10 cellular contexts compared by ENCODE assay signal in the genomic region with DNA sequence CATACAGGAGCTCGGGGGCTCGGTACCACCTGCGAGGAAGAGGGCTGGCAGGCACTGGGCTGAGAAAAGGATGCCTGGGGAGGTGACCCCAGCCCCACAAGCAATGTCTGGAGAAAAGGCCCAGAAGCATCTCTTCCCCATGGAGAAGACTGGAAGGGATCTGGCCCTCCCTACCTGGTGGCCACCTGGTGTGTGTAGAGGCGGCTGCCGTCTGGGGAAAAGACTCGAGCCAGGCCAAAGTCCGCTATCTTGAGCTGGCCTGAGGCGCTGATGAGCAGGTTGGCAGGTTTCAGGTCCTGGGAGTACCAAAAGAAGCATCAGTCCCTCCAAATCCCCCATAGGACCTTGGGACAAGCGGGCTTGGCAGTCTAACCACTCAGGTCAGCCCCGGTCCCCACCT. TPM values are rescaled to one million over a fixed set of nuclear protein-coding genes. Genes with fewer than 3 reads are reported as not detected.
"Had no signal": no experiment of that assay in that cellular context is flagged by ENCODE, and none has a peak within 500 bp of the region (broad histone marks: within the 10 kb centered on the region; RNA-seq: fewer than 3 reads in every experiment).

No MANE protein-coding gene starts in this region.

- ATAC-seq: HCT116, K562 had no signal

- H3K36me3 ChIP-seq: HAP-1 had no signal

- H3K27ac Mint-ChIP-seq: HFFc6 had no signal

- H3K27ac ChIP-seq: GM23248 had no signal

- H3K9me3 ChIP-seq: HAP-1 had no signal

- H3K4me3 Mint-ChIP-seq: HFFc6 had no signal

- H3K4me1 ChIP-seq: HAP-1 had no signal

- H2AFZ ChIP-seq: GM23248 had no signal

- DNase-seq: GM23248, GOT3, H7, HFFc6, IMR-90 had no signal

- H3K4me3 ChIP-seq: GM23248, HAP-1, K562 had no signal

RNA-seq across cellular contexts. Expression of a gene that starts 52.8 kb away (rescaled TPM):
- total RNA-seq: GM23248, H4, HFFc6, HT-29, IMR-90 had no signal
